Comparison of ENCODE assay signal across 23 cellular contexts in the genomic region with DNA sequence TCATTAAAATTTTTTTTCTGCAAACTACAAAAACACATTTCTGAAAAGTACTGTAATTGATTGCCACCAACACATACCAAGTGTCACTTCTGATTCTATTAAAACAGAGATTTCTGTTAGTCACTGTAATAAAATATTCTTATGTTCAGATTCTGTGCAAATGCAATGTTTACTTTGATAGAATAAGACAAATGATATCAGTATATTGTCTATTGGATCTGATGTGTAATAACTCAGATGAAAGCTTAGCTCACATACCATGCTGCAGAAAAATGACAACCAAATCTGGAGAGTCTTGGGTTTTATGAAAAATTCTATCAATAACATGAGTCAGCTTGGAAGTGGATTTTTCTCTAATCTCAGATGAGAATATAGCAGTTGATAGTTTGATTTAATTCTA.
"Had no signal": no experiment of that assay in that cellular context is flagged by ENCODE, and none has a peak within 500 bp of the region (broad histone marks: within the 10 kb centered on the region; RNA-seq: fewer than 3 reads in every experiment).

No MANE protein-coding gene starts in this region.

- H3K27ac Mint-ChIP-seq: T-helper 1 cell treated with Interleukin-12 subunit alpha and Interleukin-12 subunit beta and Interleukin-4 antibody, amounts not matched to agents 30 μg/mL and 1 μg/mL, for 36 hours; WTC11 had no signal

- H3K9me3 Mint-ChIP-seq: activated T-cell treated with anti-CD3 and anti-CD28 coated beads, Interleukin-2, amount 50 U/mL, for 72 hours; T-helper 1 cell treated with Interleukin-12 subunit alpha and Interleukin-12 subunit beta and Interleukin-4 antibody, amounts not matched to agents 30 μg/mL and 1 μg/mL, for 36 hours; WTC11 had no signal

- H3K4me1 Mint-ChIP-seq: WTC11 had no signal

- H3K4me3 Mint-ChIP-seq: T-helper 1 cell treated with Interleukin-12 subunit alpha and Interleukin-12 subunit beta and Interleukin-4 antibody, amounts not matched to agents 30 μg/mL and 1 μg/mL, for 36 hours; WTC11 had no signal

- H3K27ac ChIP-seq: ascending aorta, body of pancreas, coronary artery, Peyer's patch, RWPE1, SJCRH30 had no signal

- DNase-seq: activated CD4-positive, alpha-beta T cell treated with anti-CD3 and anti-CD28 coated beads for 48 hours; activated CD4-positive, alpha-beta T cell treated with anti-CD3 and anti-CD28 coated beads, Interleukin-2, amount 50 U/mL, for 4 hours; activated CD4-positive, CD25-positive, alpha-beta regulatory T cell treated with anti-CD3 and anti-CD28 coated beads, Interleukin-2, amount 50 U/mL, for 72 hours; activated CD8-positive, alpha-beta memory T cell treated with anti-CD3 and anti-CD28 coated beads for 24 hours; activated T-cell treated with anti-CD3 and anti-CD28 coated beads, Interleukin-2, amount 50 U/mL, for 72 hours; body of pancreas; central memory CD4-positive, alpha-beta T cell; KBM-7; NCI-H1048; NCI-H146; NCI-H187 treated with DMSO at 0.1 percent for 48 hours; NCI-H2171 treated with DMSO at 0.1 percent for 48 hours; NCI-H510A treated with DMSO at 0.1 percent for 48 hours; NCI-H69; Peyer's patch; Right ventricle myocardium superior; SJCRH30 had no signal

- H3K9me3 ChIP-seq: ascending aorta, body of pancreas, Peyer's patch, SJCRH30 had no signal

- ATAC-seq: activated T-cell treated with anti-CD3 and anti-CD28 coated beads, Interleukin-2, amount 50 U/mL, for 72 hours; body of pancreas; WTC11 had no signal

- FAIRE-seq: bronchial epithelial cell had no signal

- H3K36me3 Mint-ChIP-seq: WTC11 had no signal

- H3K4me3 ChIP-seq: ascending aorta, body of pancreas, coronary artery, Peyer's patch, SJCRH30 had no signal

- H3K4me1 ChIP-seq: ascending aorta, body of pancreas, Peyer's patch, SJCRH30 had no signal
